ENCODE assay signal across 8 cellular contexts in genomic region chrX:15737188-15737956, GRCh38. TPM values are rescaled to one million over a fixed set of nuclear protein-coding genes. Genes with fewer than 3 reads are reported as not detected.
DNase-seq lines count a peak whose midpoint lies in the region; ATAC-seq, FAIRE-seq and TF ChIP-seq lines count a peak whose summit lies in the region.

No MANE protein-coding gene starts in this region.

- 21 to 22% methylated on average over 14 of the region's 14 CpGs for WGBS in thyroid gland, 2 donors

- H3K27ac ChIP-seq in HUES48 (ENCODE audit: low read depth, low read length) (no peak overlapping the region), thyroid gland (no peak overlapping the region)

- TF ChIP-seq POLR2A in thyroid gland (IDR thresholded peaks at IDR 0.05) = no peak

- intact Hi-C loops in Caco-2 (cut with micrococcal nuclease; ENCODE audit: unreplicated experiment) (no loop called here), natural killer cell (cut with micrococcal nuclease) (loop anchor here (5.0 kb wide), 1 partner anchor 115 kb away; the partner anchor contains the start of gene AP1S2), thyroid gland (cut with DNase I) (no loop called here)

- no peaks in the 10 kb centered on the region for H3K9me3 Mint-ChIP-seq in Caco-2 (ENCODE audit: unreplicated experiment)
- H3K9me3 Mint-ChIP-seq in natural killer cell = no peaks in the 10 kb centered on the region

- no peak for ATAC-seq in natural killer cell
- no peak for ATAC-seq in esophagus mucosa
- no peak for ATAC-seq in HG02610 (IDR thresholded peaks at IDR 0.05; ENCODE audit: unreplicated experiment)

- no peaks in the 10 kb centered on the region for H3K36me3 Mint-ChIP-seq in Caco-2 (ENCODE audit: insufficient read depth, unreplicated experiment)
- H3K36me3 Mint-ChIP-seq in natural killer cell = peaks cover 4% of the 10 kb centered on the region

- H3K4me1 Mint-ChIP-seq in Caco-2 (ENCODE audit: low read depth, unreplicated experiment) (no peaks in the 10 kb centered on the region), natural killer cell (peaks cover 46 to 50% of the 10 kb centered on the region in 2 donors)

- H3K36me3 ChIP-seq in Caco-2 (ENCODE audit: control insufficient read depth, insufficient read depth, low read length) = no peaks in the 10 kb centered on the region
- H3K36me3 ChIP-seq in HUES48 (ENCODE audit: control insufficient read depth, insufficient read depth, low read length) = no peaks in the 10 kb centered on the region
- H3K36me3 ChIP-seq in bronchial epithelial cell (ENCODE audit: control insufficient read depth, insufficient read depth, low read length) = no peaks in the 10 kb centered on the region
- no peaks in the 10 kb centered on the region for H3K36me3 ChIP-seq in thyroid gland

- H3K27me3 Mint-ChIP-seq in Caco-2 (ENCODE audit: insufficient read depth, unreplicated experiment) = no peaks in the 10 kb centered on the region
- H3K27me3 Mint-ChIP-seq in natural killer cell (ENCODE audit: low read depth in 2 of 2) = no peaks in the 10 kb centered on the region

- DNase-seq in Caco-2 = no peak
- peak; percentile 58 for DNase-seq in bronchial epithelial cell (ENCODE audit: low read depth)
- DNase-seq in natural killer cell = no peak
- no peak for DNase-seq in retina
- DNase-seq in thyroid gland = no peak

- POLR2A ChIA-PET in Caco-2 (lab: Charles Lee) = interaction anchor here (0.7 kb wide), 1 partner anchor 62 kb away, joined by 3 read pairs; no protein-coding TSS in a partner anchor

- peak overlapping the region; percentile 34; the same call in 1 of the 2 replicates for H3K9ac ChIP-seq in HUES48 (ENCODE audit: low read depth, low read length)

- no peaks in the 10 kb centered on the region for H3K27me3 ChIP-seq in Caco-2 (replicated peaks; ENCODE audit: control insufficient read depth, insufficient read depth, low read length)
- peaks cover 19% of the 10 kb centered on the region for H3K27me3 ChIP-seq in HUES48 (ENCODE audit: control insufficient read depth, insufficient read depth, low read length)
- H3K27me3 ChIP-seq in bronchial epithelial cell (ENCODE audit: control insufficient read depth, insufficient read depth, low read length) = no peaks in the 10 kb centered on the region
- no peaks in the 10 kb centered on the region for H3K27me3 ChIP-seq in thyroid gland

- H3K4me1 ChIP-seq in Caco-2 (no peaks in the 10 kb centered on the region), HUES48 (ENCODE audit: control insufficient read depth, insufficient read depth, low read length) (peaks cover 15% of the 10 kb centered on the region), thyroid gland (no peaks in the 10 kb centered on the region)

- H3K4me3 Mint-ChIP-seq in Caco-2 (ENCODE audit: unreplicated experiment) = peak overlapping the region; percentile 72
- peak overlapping the region; percentile 95 for H3K4me3 Mint-ChIP-seq in natural killer cell

- H3K9me3 ChIP-seq in Caco-2 (no peaks in the 10 kb centered on the region), HUES48 (ENCODE audit: control insufficient read depth, insufficient read depth, low read length) (no peaks in the 10 kb centered on the region), thyroid gland (no peaks in the 10 kb centered on the region)

- H3K4me3 ChIP-seq in Caco-2 (ENCODE audit: low read depth, low read length) (peak overlapping the region; percentile 21), HUES48 (ENCODE audit: low read depth, low read length) (peak overlapping the region; percentile 55), bronchial epithelial cell (ENCODE audit: low read depth, low read length) (peak overlapping the region; percentile 26), thyroid gland (replicated peaks in 1 of 3) (peak overlapping the region in 1 of 3 donors; percentile 43)

- H3K27ac Mint-ChIP-seq in Caco-2 (ENCODE audit: unreplicated experiment) = no peak overlapping the region
- H3K27ac Mint-ChIP-seq in natural killer cell = peak overlapping the region; percentile 87 to 93

- no peak for FAIRE-seq in bronchial epithelial cell (lab: Jason Lieb, UNC)

- CTCF ChIA-PET in Caco-2 (lab: Charles Lee) = no interaction called here

- TF ChIP-seq CTCF in Caco-2 (IDR thresholded peaks at IDR 0.05; ENCODE audit: insufficient read depth in 1 of 2, low read depth in 1 of 2, low read length in 1 of 2, severe bottlenecking in 1 of 2, unreplicated experiment in 1 of 2) (no peak), bronchial epithelial cell (IDR thresholded peaks at IDR 0.05; ENCODE audit: insufficient read depth, low read length, severe bottlenecking) (no peak), natural killer cell (IDR thresholded peaks at IDR 0.05) (no peak), thyroid gland (IDR thresholded peaks at IDR 0.05) (no peak)

- no TSS peak for BruUV-seq in Caco-2 (replicated peaks; lab: Mats Ljungman, UMichigan)

RNA-seq across cellular contexts. Expression of gene CA5B, which starts 0.7 kb away (rescaled TPM):
- total RNA-seq in Caco-2 (2022) = 4.1 and 4.2 TPM in 2 replicates
- total RNA-seq in bronchial epithelial cell = 6.1 and 7.6 TPM in 2 replicates
- total RNA-seq in natural killer cell = 100 to 1,000 TPM in 1 of 3 donors, 10 to 100 TPM in 2; 56.3 to 111 (median 80.5) TPM
- 10 to 100 TPM in 3 of 4 donors, 1 to 10 TPM in 1; 9.9 to 31.6 (median 14.9) TPM for total RNA-seq in thyroid gland
- 10.6 TPM for total RNA-seq in esophagus mucosa

RNA-seq across cellular contexts. Expression of gene ZRSR2, which starts 52.9 kb away (rescaled TPM):
- 8.1 and 8.4 TPM in 2 replicates for total RNA-seq in Caco-2 (2022)
- 4.2 and 7.2 TPM in 2 replicates for total RNA-seq in bronchial epithelial cell
- 10 to 100 TPM; 21.7 to 44.2 (median 28.2) TPM for total RNA-seq in natural killer cell
- 100 to 1,000 TPM in 1 of 4 donors, 10 to 100 TPM in 1, 1 to 10 TPM in 2; 3.3 to 106 (median 13.2) TPM for total RNA-seq in thyroid gland
- 5.8 TPM for total RNA-seq in esophagus mucosa
